37 cellular contexts compared by ENCODE assay signal in genomic region chr1:10712568-10712967, GRCh38.
"Had no signal": no experiment of that assay in that cellular context is flagged by ENCODE, and none has a peak within 500 bp of the region (broad histone marks: within the 10 kb centered on the region; RNA-seq: fewer than 3 reads in every experiment).

No MANE protein-coding gene starts in this region.

- H3K27ac Mint-ChIP-seq: activated B cell treated with CpG ODN at 0.5 μM for 24 hours; activated CD4-positive, alpha-beta memory T cell treated with anti-CD3 and anti-CD28 coated beads for 36 hours; activated naive CD4-positive, alpha-beta T cell treated with anti-CD3 and anti-CD28 coated beads for 36 hours; activated naive CD4-positive, alpha-beta T cell treated with anti-CD3 and anti-CD28 coated beads, Interleukin-2, amount 50 U/mL, for 72 hours; activated T-helper 1 cell treated with anti-CD3 and anti-CD28 coated beads, Interleukin-12 subunit alpha, Interleukin-12 subunit beta, Interleukin-2, Interleukin-4 antibody, amounts not matched to agents 30 ng/mL and 10 ng/mL and 1 ng/mL, durations not matched to agents 14 hours and 24 hours and 36 hours; T-helper 1 cell treated with Interleukin-12 subunit alpha and Interleukin-12 subunit beta and Interleukin-4 antibody, amounts not matched to agents 30 μg/mL and 1 μg/mL, for 36 hours; T-helper 2 cell treated with Interferon-gamma antibody and Interleukin-4, amounts not matched to agents 5 μg/mL and 100 μg/mL, for 36 hours had no signal

- H3K4me1 ChIP-seq: adrenal gland, SJCRH30 had no signal

- H3K36me3 ChIP-seq: adrenal gland, brain microvascular endothelial cell, Peyer's patch, SJCRH30 had no signal

- H3K9ac ChIP-seq: KMS-11 had no signal

- H3K27ac ChIP-seq: adrenal gland, brain microvascular endothelial cell, KMS-11, Peyer's patch, RWPE1, SJCRH30, SK-N-MC had no signal

- H3K4me2 ChIP-seq: KMS-11 had no signal

- H3K9me3 ChIP-seq: adrenal gland, Peyer's patch, SJCRH30 had no signal

- H3K4me3 ChIP-seq: adrenal gland, Peyer's patch, SJCRH30, SK-N-MC had no signal

- H3K4me3 Mint-ChIP-seq: activated B cell treated with CpG ODN at 0.5 μM for 24 hours; activated CD4-positive, alpha-beta memory T cell treated with anti-CD3 and anti-CD28 coated beads for 36 hours; activated naive CD4-positive, alpha-beta T cell treated with anti-CD3 and anti-CD28 coated beads for 36 hours; activated T-cell treated with anti-CD3 and anti-CD28 coated beads, Interleukin-2, amount 50 U/mL, for 4 hours; activated T-helper 1 cell treated with anti-CD3 and anti-CD28 coated beads, Interleukin-12 subunit alpha, Interleukin-12 subunit beta, Interleukin-2, Interleukin-4 antibody, amounts not matched to agents 30 ng/mL and 10 ng/mL and 1 ng/mL, durations not matched to agents 14 hours and 24 hours and 36 hours; T-helper 1 cell treated with Interleukin-12 subunit alpha and Interleukin-12 subunit beta and Interleukin-4 antibody, amounts not matched to agents 30 μg/mL and 1 μg/mL, for 36 hours; T-helper 2 cell treated with Interferon-gamma antibody and Interleukin-4, amounts not matched to agents 5 μg/mL and 100 μg/mL, for 36 hours had no signal

- ATAC-seq: activated naive CD4-positive, alpha-beta T cell treated with anti-CD3 and anti-CD28 coated beads, Interleukin-2, amount 50 U/mL, for 72 hours; activated T-cell treated with anti-CD3 and anti-CD28 coated beads, Interleukin-2, amount 50 U/mL, for 4 hours; PC-3 had no signal

- H3K9me3 Mint-ChIP-seq: activated B cell treated with CpG ODN at 0.5 μM for 24 hours; activated CD4-positive, alpha-beta memory T cell treated with anti-CD3 and anti-CD28 coated beads for 36 hours; activated naive CD4-positive, alpha-beta T cell treated with anti-CD3 and anti-CD28 coated beads for 36 hours; activated naive CD4-positive, alpha-beta T cell treated with anti-CD3 and anti-CD28 coated beads, Interleukin-2, amount 50 U/mL, for 72 hours; activated T-cell treated with anti-CD3 and anti-CD28 coated beads, Interleukin-2, amount 50 U/mL, for 4 hours; activated T-helper 1 cell treated with anti-CD3 and anti-CD28 coated beads, Interleukin-12 subunit alpha, Interleukin-12 subunit beta, Interleukin-2, Interleukin-4 antibody, amounts not matched to agents 30 ng/mL and 10 ng/mL and 1 ng/mL, durations not matched to agents 14 hours and 24 hours and 36 hours; T-helper 1 cell treated with Interleukin-12 subunit alpha and Interleukin-12 subunit beta and Interleukin-4 antibody, amounts not matched to agents 30 μg/mL and 1 μg/mL, for 36 hours; T-helper 2 cell treated with Interferon-gamma antibody and Interleukin-4, amounts not matched to agents 5 μg/mL and 100 μg/mL, for 36 hours had no signal

- DNase-seq: activated B cell treated with CpG ODN at 0.5 μM for 24 hours; activated CD4-positive, alpha-beta memory T cell treated with anti-CD3 and anti-CD28 coated beads for 36 hours; activated CD4-positive, alpha-beta T cell treated with anti-CD3 and anti-CD28 coated beads for 4 hours; activated CD4-positive, alpha-beta T cell treated with anti-CD3 and anti-CD28 coated beads, Interleukin-2, amount 50 U/mL, for 1 hour; activated CD4-positive, CD25-positive, alpha-beta regulatory T cell treated with anti-CD3 and anti-CD28 coated beads, Interleukin-2, amount 50 U/mL, for 72 hours; activated CD8-positive, alpha-beta memory T cell treated with anti-CD3 and anti-CD28 coated beads, Interleukin-2, amount 50 U/mL, for 4 hours; activated gamma-delta T cell treated with Interleukin-2 at 50 U/mL for 16 hours; activated naive CD4-positive, alpha-beta T cell treated with anti-CD3 and anti-CD28 coated beads for 36 hours; activated T-cell treated with anti-CD3 and anti-CD28 coated beads for 4 hours; activated T-cell treated with anti-CD3 and anti-CD28 coated beads, Interleukin-2, amount 50 U/mL, for 4 hours; adrenal gland; anterior cingulate cortex; brain microvascular endothelial cell; MM.1S; MV-4-11; NCI-H1092; NCI-H1417; NCI-H146; NCI-H187; NCI-H2029 treated with DMSO at 0.1 percent for 48 hours; NCI-H2107; NCI-H2171; NCI-H510A; NCI-H526; NCI-H748 treated with DMSO at 0.1 percent for 48 hours; NK-92 treated with Interleukin-12 subunit alpha and Interleukin-12 subunit beta, amount 100 ng/mL, for 24 hours; PC-3; Peyer's patch; SHP77; SJCRH30 had no signal

- H3K36me3 Mint-ChIP-seq: activated CD4-positive, alpha-beta memory T cell treated with anti-CD3 and anti-CD28 coated beads for 36 hours; activated naive CD4-positive, alpha-beta T cell treated with anti-CD3 and anti-CD28 coated beads, Interleukin-2, amount 50 U/mL, for 72 hours had no signal

- H3K27me3 ChIP-seq: adrenal gland, Peyer's patch had no signal
